Comparison of ENCODE assay signal across 20 cellular contexts in the genomic region with DNA sequence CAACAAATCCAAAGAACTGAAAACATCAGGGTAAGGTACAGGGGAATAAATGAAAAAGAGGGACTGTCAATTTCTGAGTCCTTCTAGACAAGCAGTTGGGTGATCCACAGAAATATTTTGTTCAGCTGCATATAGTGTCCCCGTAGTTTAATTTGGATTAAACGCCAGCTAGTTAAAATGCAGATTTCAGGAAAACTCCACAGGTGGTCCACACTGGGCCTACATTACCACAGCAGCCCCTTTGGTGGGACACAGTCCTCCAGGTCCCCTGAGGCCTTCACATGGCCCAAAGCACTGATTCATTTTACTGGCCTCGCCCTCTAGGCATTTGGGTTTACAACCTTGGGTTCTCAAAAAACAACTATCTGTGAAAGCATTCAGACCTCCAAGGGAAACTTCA. TPM values are rescaled to one million over a fixed set of nuclear protein-coding genes. Genes with fewer than 3 reads are reported as not detected.
DNase-seq lines count a peak whose midpoint lies in the region; ATAC-seq and TF ChIP-seq lines count a peak whose summit lies in the region.
"Had no signal": no experiment of that assay in that cellular context is flagged by ENCODE, and none has a peak within 500 bp of the region (broad histone marks: within the 10 kb centered on the region; RNA-seq: fewer than 3 reads in every experiment).

No MANE protein-coding gene starts in this region.

- no peak for ATAC-seq in stimulated activated naive B cell treated with anti-CD40 and anti-IgM and Interleukin-4, amounts not matched to agents 10 μg/mL and 1 μg/mL and 100 μg/mL, for 72 hours (replicated peaks)
- no peak for ATAC-seq in GM19324 (IDR thresholded peaks at IDR 0.05; ENCODE audit: low FRiP score, unreplicated experiment)
- ATAC-seq: A549, K562, left lobe of liver had no signal

- TF ChIP-seq CTCF in Loucy (conservative IDR thresholded peaks at IDR 0.05; ENCODE audit: low read length) (no peak), fibroblast of lung (conservative IDR thresholded peaks at IDR 0.05 in 1 of 2, IDR thresholded peaks at IDR 0.05 in 1 of 2; ENCODE audit: low read depth in 1 of 2, low read length in 2 of 2) (no peak)

- peak overlapping the region; percentile 1 for H3K27ac ChIP-seq in fibroblast of lung (ENCODE audit: insufficient read depth, low read length)
- H3K27ac ChIP-seq: A549, right atrium auricular region had no signal

- no peaks in the 10 kb centered on the region for H3K9me2 ChIP-seq in Loucy (replicated peaks; ENCODE audit: low read depth, low read length)

- H3K27me3 Mint-ChIP-seq in activated T-cell treated with anti-CD3 and anti-CD28 coated beads, Interleukin-2, amount 50 U/mL, for 24 hours = no peaks in the 10 kb centered on the region
- H3K27me3 Mint-ChIP-seq in stimulated activated naive B cell treated with anti-CD40 and anti-IgM and Interleukin-4, amounts not matched to agents 10 μg/mL and 1 μg/mL and 100 μg/mL, for 72 hours = no peaks in the 10 kb centered on the region

- H3K4me3 ChIP-seq in Loucy (ENCODE audit: low read length, poor library complexity, severe bottlenecking) (peak overlapping the region; percentile 11), fibroblast of lung (replicated peaks in 1 of 4; ENCODE audit: control extremely low read depth in 1 of 4, insufficient read depth in 1 of 4, low read depth in 3 of 4, low read length in 4 of 4) (no peak overlapping the region)
- H3K4me3 ChIP-seq: A549, K562, right atrium auricular region, upper lobe of left lung had no signal

- H3K36me3 ChIP-seq in Loucy (ENCODE audit: insufficient read depth, low read length) (no peaks in the 10 kb centered on the region), fibroblast of lung (ENCODE audit: control insufficient read depth, insufficient read depth, low read length) (no peaks in the 10 kb centered on the region)
- H3K36me3 ChIP-seq: right atrium auricular region, upper lobe of left lung had no signal

- H3K4me2 ChIP-seq in Loucy (ENCODE audit: low read depth, low read length, poor library complexity, severe bottlenecking) (peak overlapping the region; percentile 65), fibroblast of lung (ENCODE audit: extremely low read depth, insufficient read depth, low read length) (no peak overlapping the region)
- H3K4me2 ChIP-seq: A549 had no signal

- H3K4me1 ChIP-seq in Loucy (ENCODE audit: insufficient read depth, low read length, poor library complexity, severe bottlenecking) = peaks cover 50% of the 10 kb centered on the region
- H3K4me1 ChIP-seq in fibroblast of lung (ENCODE audit: control insufficient read depth, extremely low read depth, insufficient read depth, low read length) = peaks cover 43% of the 10 kb centered on the region

- H3K27ac Mint-ChIP-seq in activated T-cell treated with anti-CD3 and anti-CD28 coated beads, Interleukin-2, amount 50 U/mL, for 24 hours = peak overlapping the region; percentile 3
- no peak overlapping the region for H3K27ac Mint-ChIP-seq in stimulated activated naive B cell treated with anti-CD40 and anti-IgM and Interleukin-4, amounts not matched to agents 10 μg/mL and 1 μg/mL and 100 μg/mL, for 72 hours

- peaks cover 3% of the 10 kb centered on the region; the same call in 1 of the 2 replicates for H3F3A ChIP-seq in Loucy (ENCODE audit: low read depth)

- H3K36me3 Mint-ChIP-seq in activated T-cell treated with anti-CD3 and anti-CD28 coated beads, Interleukin-2, amount 50 U/mL, for 24 hours (ENCODE audit: low read depth) = peaks cover 68% of the 10 kb centered on the region
- peaks cover 40 to 57% of the 10 kb centered on the region in 2 donors for H3K36me3 Mint-ChIP-seq in stimulated activated naive B cell treated with anti-CD40 and anti-IgM and Interleukin-4, amounts not matched to agents 10 μg/mL and 1 μg/mL and 100 μg/mL, for 72 hours

- H3K79me2 ChIP-seq in Loucy (ENCODE audit: insufficient read depth, low read length) (peaks cover 94% of the 10 kb centered on the region), fibroblast of lung (ENCODE audit: control insufficient read depth, insufficient read depth, low read length) (peaks cover 94% of the 10 kb centered on the region)

- no peak overlapping the region for H2AFZ ChIP-seq in Loucy (ENCODE audit: low read length)
- H2AFZ ChIP-seq in fibroblast of lung (ENCODE audit: low read length) = no peak overlapping the region

- H3K9me3 ChIP-seq in Loucy (ENCODE audit: insufficient read depth, low read depth, low read length) = no peaks in the 10 kb centered on the region
- no peaks in the 10 kb centered on the region for H3K9me3 ChIP-seq in fibroblast of lung (ENCODE audit: control insufficient read depth, insufficient read depth, low read depth, low read length)
- H3K9me3 ChIP-seq: A549, right atrium auricular region, upper lobe of left lung had no signal

- H3K27me3 ChIP-seq in Loucy (ENCODE audit: insufficient read depth, low read length, poor library complexity, severe bottlenecking) (no peaks in the 10 kb centered on the region), fibroblast of lung (ENCODE audit: control insufficient read depth, insufficient read depth, low read length) (no peaks in the 10 kb centered on the region)
- H3K27me3 ChIP-seq: right atrium auricular region, upper lobe of left lung had no signal

- H3K9ac ChIP-seq in Loucy (ENCODE audit: low read depth, low read length, poor library complexity, severe bottlenecking) (peak overlapping the region; percentile 17), fibroblast of lung (ENCODE audit: insufficient read depth, low read length) (no peak overlapping the region)

- H3K4me1 Mint-ChIP-seq in activated T-cell treated with anti-CD3 and anti-CD28 coated beads, Interleukin-2, amount 50 U/mL, for 24 hours (ENCODE audit: low read depth) = peaks cover 85% of the 10 kb centered on the region
- peaks cover 52 to 83% of the 10 kb centered on the region in 2 donors for H3K4me1 Mint-ChIP-seq in stimulated activated naive B cell treated with anti-CD40 and anti-IgM and Interleukin-4, amounts not matched to agents 10 μg/mL and 1 μg/mL and 100 μg/mL, for 72 hours

- H3K9me3 Mint-ChIP-seq in activated T-cell treated with anti-CD3 and anti-CD28 coated beads, Interleukin-2, amount 50 U/mL, for 24 hours = no peaks in the 10 kb centered on the region
- H3K9me3 Mint-ChIP-seq in stimulated activated naive B cell treated with anti-CD40 and anti-IgM and Interleukin-4, amounts not matched to agents 10 μg/mL and 1 μg/mL and 100 μg/mL, for 72 hours = no peaks in the 10 kb centered on the region

- no peak for DNase-seq in activated T-cell treated with anti-CD3 and anti-CD28 coated beads, Interleukin-2, amount 50 U/mL, for 24 hours
- no peak for DNase-seq in activated T-cell treated with anti-CD3 and anti-CD28 coated beads, Interleukin-2, amount 50 U/mL, for 1 hour
- DNase-seq in fibroblast of lung (ENCODE audit: low read depth in 2 of 2) (no peak), T1000 (lab: John Stamatoyannopoulos, UW) (no peak)
- DNase-seq in stimulated activated naive B cell treated with anti-CD40 and anti-IgM and Interleukin-4, amounts not matched to agents 10 μg/mL and 1 μg/mL and 100 μg/mL, for 72 hours = no peak
- no peak for DNase-seq in stimulated activated naive CD4-positive, alpha-beta T cell treated with Interleukin-2 at 50 U/mL for 16 hours (lab: John Stamatoyannopoulos, UW)
- DNase-seq: activated CD4-positive, alpha-beta T cell treated with anti-CD3 and anti-CD28 coated beads, Interleukin-2, amount 50 U/mL, for 1 hour; activated T-cell treated with anti-CD3 and anti-CD28 coated beads, Interleukin-2, amount 50 U/mL, for 48 hours; amniotic stem cell; COR-L47; NCI-H1436 treated with DMSO at 0.1 percent for 48 hours; NCI-H2227 treated with DMSO at 0.1 percent for 48 hours; SIG-M5 had no signal

- H4K20me1 ChIP-seq in Loucy (ENCODE audit: insufficient read depth, low read length, poor library complexity, severe bottlenecking) (peaks cover 57% of the 10 kb centered on the region), fibroblast of lung (ENCODE audit: control insufficient read depth, extremely low read depth, insufficient read depth, low read length) (no peaks in the 10 kb centered on the region)

- H3K4me3 Mint-ChIP-seq in activated T-cell treated with anti-CD3 and anti-CD28 coated beads, Interleukin-2, amount 50 U/mL, for 24 hours = no peak overlapping the region
- H3K4me3 Mint-ChIP-seq in stimulated activated naive B cell treated with anti-CD40 and anti-IgM and Interleukin-4, amounts not matched to agents 10 μg/mL and 1 μg/mL and 100 μg/mL, for 72 hours = peak overlapping the region; percentile 25 to 37

RNA-seq across cellular contexts. Expression of a gene that starts 4.6 kb away (rescaled TPM):
- 24.7 and 43.4 TPM in 2 replicates for total RNA-seq in fibroblast of lung
- polyA plus RNA-seq in fibroblast of lung = 60.0 and 61.6 TPM in 2 replicates
- 90.7 and 110 TPM in 2 replicates for polyA plus RNA-seq in fibroblast of lung (2012)
- 91.7 and 92.6 TPM in 2 replicates for polyA minus RNA-seq in fibroblast of lung (ENCODE audit: low replicate concordance)
